Comparison of ENCODE assay signal across 24 cellular contexts in the genomic region with DNA sequence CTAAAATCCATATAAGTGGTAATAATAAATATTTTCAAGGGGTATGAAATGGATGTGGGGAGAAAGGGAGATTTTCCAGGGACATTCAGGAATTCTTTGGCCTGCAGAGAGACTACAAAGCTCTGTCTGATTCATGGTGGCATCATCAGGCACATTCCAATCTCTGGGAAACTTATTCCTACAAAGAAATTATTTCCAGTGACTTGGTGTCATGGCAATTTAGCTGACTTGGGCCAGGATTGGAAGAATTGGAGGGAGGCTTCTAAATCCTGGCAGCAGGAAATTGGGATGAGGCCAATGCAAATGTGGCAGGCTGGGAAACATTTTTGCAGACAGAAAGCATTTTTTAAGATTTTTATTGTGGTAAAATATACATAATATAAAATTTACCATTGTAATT.
DNase-seq lines count a peak whose midpoint lies in the region; ATAC-seq and TF ChIP-seq lines count a peak whose summit lies in the region.
"Had no signal": no experiment of that assay in that cellular context is flagged by ENCODE, and none has a peak within 500 bp of the region (broad histone marks: within the 10 kb centered on the region; RNA-seq: fewer than 3 reads in every experiment).

No MANE protein-coding gene starts in this region.

- no peaks in the 10 kb centered on the region for H3K36me3 ChIP-seq in ovary
- H3K36me3 ChIP-seq: gastrocnemius medialis, uterus had no signal

- TF ChIP-seq EP300 in ovary (IDR thresholded peaks at IDR 0.05), result no peak

- TF ChIP-seq CTCF in AG10803 (conservative IDR thresholded peaks at IDR 0.05; ENCODE audit: low read length), result no peak
- TF ChIP-seq CTCF in astrocyte of the cerebellum (IDR thresholded peaks at IDR 0.05; ENCODE audit: low read depth, low read length, missing control alignments), result no peak
- no peak for TF ChIP-seq CTCF in ovary (IDR thresholded peaks at IDR 0.05)

- in situ Hi-C loops in astrocyte of the cerebellum (cut with HindIII; ENCODE audit: low sequenced_read_pairs), result no loop called here

- H3K9me3 ChIP-seq in ovary, result no peaks in the 10 kb centered on the region
- H3K9me3 ChIP-seq: gastrocnemius medialis, uterus had no signal

- H3K27ac ChIP-seq in ovary, result no peak overlapping the region
- H3K27ac ChIP-seq: gastrocnemius medialis, SK-N-MC, uterus had no signal

- no peak for TF ChIP-seq POLR2A in ovary (IDR thresholded peaks at IDR 0.05)

- no peaks in the 10 kb centered on the region for H3K4me1 ChIP-seq in ovary (ENCODE audit: insufficient read depth)
- H3K4me1 ChIP-seq: gastrocnemius medialis, uterus had no signal

- ATAC-seq in HG03565 (IDR thresholded peaks at IDR 0.05; ENCODE audit: unreplicated experiment), result no peak
- ATAC-seq in HG03025 (IDR thresholded peaks at IDR 0.05; ENCODE audit: low FRiP score, unreplicated experiment), result no peak
- ATAC-seq: activated naive CD8-positive, alpha-beta T cell treated with anti-CD3 and anti-CD28 coated beads, Interleukin-2, amount 50 U/mL, for 24 hours; gastrocnemius medialis; right cardiac atrium had no signal

- intact Hi-C loops in ovary (cut with DNase I), result no loop called here

- H3K4me3 ChIP-seq in AG10803 (ENCODE audit: low read length) (no peak overlapping the region), astrocyte of the cerebellum (ENCODE audit: low read depth, low read length) (no peak overlapping the region), ovary (no peak overlapping the region)
- H3K4me3 ChIP-seq: gastrocnemius medialis, SK-N-MC, uterus had no signal

- no peaks in the 10 kb centered on the region for H3K27me3 ChIP-seq in ovary
- H3K27me3 ChIP-seq: gastrocnemius medialis, uterus had no signal

- peak; percentile 72 for DNase-seq in AG10803 (ENCODE audit: low read depth)
- peak; percentile 54 for DNase-seq in HS-5 (ENCODE audit: low read depth)
- DNase-seq in astrocyte of the cerebellum (ENCODE audit: low read depth), result peak; percentile 71
- peak; percentile 50 for DNase-seq in medulla oblongata (ENCODE audit: extremely low spot score)
- DNase-seq in NOMO-1 treated with DMSO at 0.1 percent for 48 hours (lab: John Stamatoyannopoulos, UW; ENCODE audit: unreplicated experiment), result no peak
- no peak for DNase-seq in ovary
- DNase-seq: activated CD8-positive, alpha-beta memory T cell treated with anti-CD3 and anti-CD28 coated beads, Interleukin-2, amount 50 U/mL, for 48 hours; activated effector memory CD4-positive, alpha-beta T cell treated with Interleukin-2 at 50 U/mL for 16 hours; activated naive CD8-positive, alpha-beta T cell treated with anti-CD3 and anti-CD28 coated beads, Interleukin-2, amount 50 U/mL, for 24 hours; CD4-positive, CD25-positive, alpha-beta regulatory T cell; dermis blood vessel endothelial cell; DMS153; gastrocnemius medialis; mammary epithelial cell; NCI-H187; NCI-H774; occipital lobe; right cardiac atrium; stimulated activated CD8-positive, alpha-beta memory T cell treated with anti-CD3 and anti-CD28 coated beads, Interleukin-4, amount 100 ng/mL, for 48 hours; T-helper 2 cell; uterus had no signal

Comparison
In these comparisons a context has a peak if more than half of its experiments do, and no peak if none do; other contexts are left out.
1. DNase-seq: peak in AG10803 (single experiment), HS-5 (single experiment), astrocyte of the cerebellum (single experiment) and medulla oblongata (single experiment); none in NOMO-1 treated with DMSO at 0.1 percent for 48 hours (single experiment) and ovary (0 of 5).